Comparison of ENCODE assay signal across 1 cellular context in the genomic region with DNA sequence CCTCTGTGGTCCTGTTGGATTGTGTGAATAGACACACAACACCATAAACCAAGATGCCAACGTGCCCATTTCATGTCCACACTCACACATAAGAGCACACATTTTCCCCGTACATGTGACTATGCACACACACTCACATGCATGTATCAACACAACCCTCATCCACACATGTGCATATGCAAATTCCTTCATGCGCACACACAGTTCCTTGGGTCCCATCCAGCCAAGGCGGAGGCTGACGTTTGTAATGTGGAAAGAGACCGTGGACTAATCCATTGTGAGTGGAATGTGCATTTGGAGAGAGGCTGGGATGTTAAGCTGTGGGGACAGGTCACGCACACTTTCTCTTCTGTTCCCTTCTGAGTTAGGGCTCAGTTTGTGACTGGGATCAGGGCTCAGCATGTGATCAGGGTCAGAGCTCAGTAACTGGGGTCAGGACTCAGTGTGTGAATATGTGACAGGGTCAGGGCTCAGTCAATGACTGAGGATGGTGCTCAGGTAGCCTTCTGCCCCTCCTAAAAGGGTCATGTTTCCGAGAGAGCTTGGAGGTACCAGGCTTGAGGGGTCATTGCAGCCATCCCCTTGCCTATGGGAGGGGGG.
A peak's percentile ranks its signal among the peaks of the same experiment; 100 is the strongest.
TF ChIP-seq lines count a peak whose summit lies in the region.

No MANE protein-coding gene starts in this region.

TF ChIP-seq in HepG2, 621 proteins besides CTCF, POLR2A, EP300 and RAD21 (continued from another document and continues in another):
- TF ChIP-seq TP53 (CRISPR knock-in tag; conservative IDR thresholded peaks at IDR 0.05) (no peak), SMARCE1 (IDR thresholded peaks at IDR 0.05; ENCODE audit: borderline replicate concordance) (no peak), KAT8 (CRISPR knock-in tag; IDR thresholded peaks at IDR 0.05) (no peak), KDM6A (CRISPR knock-in tag; IDR thresholded peaks at IDR 0.05; ENCODE audit: low read depth) (no peak), ZIK1 (CRISPR knock-in tag; IDR thresholded peaks at IDR 0.05; ENCODE audit: borderline replicate concordance, low read depth) (no peak), NR2F1 (CRISPR knock-in tag; IDR thresholded peaks at IDR 0.05) (peak in 1 of 2 experiments; percentile 65; a peak in 1 of 4 replicates), SSRP1 (CRISPR knock-in tag; IDR thresholded peaks at IDR 0.05) (peak; percentile 34; the same call in 1 of the 2 replicates), KDM5B (CRISPR knock-in tag; IDR thresholded peaks at IDR 0.05; ENCODE audit: borderline replicate concordance) (no peak), ZNF3 (CRISPR knock-in tag; IDR thresholded peaks at IDR 0.05) (no peak), FOXC1 (CRISPR knock-in tag; IDR thresholded peaks at IDR 0.05; ENCODE audit: borderline replicate concordance) (0 out of 2 replicates have a peak, but pooled peaks have one; percentile 57), ATF7 (IDR thresholded peaks at IDR 0.05) (no peak), ATF7 (CRISPR knock-in tag; IDR thresholded peaks at IDR 0.05) (no peak; the same call in 1 of the 2 replicates), CHD4 (IDR thresholded peaks at IDR 0.05; ENCODE audit: borderline replicate concordance, low read length) (peak; percentile 83), PHF20 (CRISPR knock-in tag; IDR thresholded peaks at IDR 0.05) (no peak), ZNF616 (CRISPR knock-in tag; IDR thresholded peaks at IDR 0.05; ENCODE audit: low read depth) (peak; percentile 54; the same call in 1 of the 2 replicates), ZNF251 (CRISPR knock-in tag; IDR thresholded peaks at IDR 0.05) (no peak), CCAR2 (optimal IDR thresholded peaks at IDR 0.05; ENCODE audit: low read depth, low read length) (peak; percentile 88), RCOR2 (CRISPR knock-in tag; IDR thresholded peaks at IDR 0.05) (0 out of 2 replicates have a peak, but pooled peaks have one; percentile 32), HOXA5 (CRISPR knock-in tag; IDR thresholded peaks at IDR 0.05) (no peak), NR2F6 (IDR thresholded peaks at IDR 0.05) (peak; percentile 90), NR2F6 (CRISPR knock-in tag; IDR thresholded peaks at IDR 0.05) (peak; percentile 89), MTF2 (CRISPR knock-in tag; IDR thresholded peaks at IDR 0.05; ENCODE audit: borderline replicate concordance) (0 out of 2 replicates have a peak, but pooled peaks have one; percentile 76), HDAC1 (CRISPR knock-in tag; IDR thresholded peaks at IDR 0.05) (peak; percentile 6; the same call in 1 of the 2 replicates), REL (CRISPR knock-in tag; conservative IDR thresholded peaks at IDR 0.05) (0 out of 2 replicates have a peak, but pooled peaks have one; percentile 43), ZNF431 (CRISPR knock-in tag; IDR thresholded peaks at IDR 0.05; ENCODE audit: borderline replicate concordance, low read depth) (no peak; the same call in 1 of the 2 replicates), ZMYM3 (CRISPR knock-in tag; IDR thresholded peaks at IDR 0.05) (peak; percentile 86), ZNF644 (CRISPR knock-in tag; IDR thresholded peaks at IDR 0.05; ENCODE audit: low read depth) (0 out of 2 replicates have a peak, but pooled peaks have one; percentile 8), NFKB2 (CRISPR knock-in tag; IDR thresholded peaks at IDR 0.05; ENCODE audit: borderline replicate concordance) (no peak), PITX1 (CRISPR knock-in tag; IDR thresholded peaks at IDR 0.05) (peak; percentile 51), RARA (CRISPR knock-in tag; IDR thresholded peaks at IDR 0.05) (peak; percentile 49; the same call in 1 of the 2 replicates), ZNF550 (CRISPR knock-in tag; IDR thresholded peaks at IDR 0.05; ENCODE audit: borderline replicate concordance) (0 out of 2 replicates have a peak, but pooled peaks have one; percentile 17), ZBTB42 (CRISPR knock-in tag; IDR thresholded peaks at IDR 0.05) (0 out of 2 replicates have a peak, but pooled peaks have one; percentile 20), TARDBP (CRISPR knock-in tag; IDR thresholded peaks at IDR 0.05) (no peak), ZNF207 (IDR thresholded peaks at IDR 0.05; ENCODE audit: borderline replicate concordance) (no peak), GATAD1 (CRISPR knock-in tag; IDR thresholded peaks at IDR 0.05) (0 out of 2 replicates have a peak, but pooled peaks have one; percentile 3)
- TF ChIP-seq, protein P1, sequence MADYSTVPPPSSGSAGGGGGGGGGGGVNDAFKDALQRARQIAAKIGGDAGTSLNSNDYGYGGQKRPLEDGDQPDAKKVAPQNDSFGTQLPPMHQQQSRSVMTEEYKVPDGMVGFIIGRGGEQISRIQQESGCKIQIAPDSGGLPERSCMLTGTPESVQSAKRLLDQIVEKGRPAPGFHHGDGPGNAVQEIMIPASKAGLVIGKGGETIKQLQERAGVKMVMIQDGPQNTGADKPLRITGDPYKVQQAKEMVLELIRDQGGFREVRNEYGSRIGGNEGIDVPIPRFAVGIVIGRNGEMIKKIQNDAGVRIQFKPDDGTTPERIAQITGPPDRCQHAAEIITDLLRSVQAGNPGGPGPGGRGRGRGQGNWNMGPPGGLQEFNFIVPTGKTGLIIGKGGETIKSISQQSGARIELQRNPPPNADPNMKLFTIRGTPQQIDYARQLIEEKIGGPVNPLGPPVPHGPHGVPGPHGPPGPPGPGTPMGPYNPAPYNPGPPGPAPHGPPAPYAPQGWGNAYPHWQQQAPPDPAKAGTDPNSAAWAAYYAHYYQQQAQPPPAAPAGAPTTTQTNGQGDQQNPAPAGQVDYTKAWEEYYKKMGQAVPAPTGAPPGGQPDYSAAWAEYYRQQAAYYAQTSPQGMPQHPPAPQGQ (CRISPR knock-in tag; IDR thresholded peaks at IDR 0.05; ENCODE audit: borderline replicate concordance), result 0 out of 2 replicates have a peak, but pooled peaks have one; percentile 18
- TF ChIP-seq, protein P2, sequence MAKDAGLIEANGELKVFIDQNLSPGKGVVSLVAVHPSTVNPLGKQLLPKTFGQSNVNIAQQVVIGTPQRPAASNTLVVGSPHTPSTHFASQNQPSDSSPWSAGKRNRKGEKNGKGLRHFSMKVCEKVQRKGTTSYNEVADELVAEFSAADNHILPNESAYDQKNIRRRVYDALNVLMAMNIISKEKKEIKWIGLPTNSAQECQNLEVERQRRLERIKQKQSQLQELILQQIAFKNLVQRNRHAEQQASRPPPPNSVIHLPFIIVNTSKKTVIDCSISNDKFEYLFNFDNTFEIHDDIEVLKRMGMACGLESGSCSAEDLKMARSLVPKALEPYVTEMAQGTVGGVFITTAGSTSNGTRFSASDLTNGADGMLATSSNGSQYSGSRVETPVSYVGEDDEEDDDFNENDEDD (CRISPR knock-in tag; IDR thresholded peaks at IDR 0.05; ENCODE audit: borderline replicate concordance), result 0 out of 2 replicates have a peak, but pooled peaks have one; percentile 28
- TF ChIP-seq, protein P3, sequence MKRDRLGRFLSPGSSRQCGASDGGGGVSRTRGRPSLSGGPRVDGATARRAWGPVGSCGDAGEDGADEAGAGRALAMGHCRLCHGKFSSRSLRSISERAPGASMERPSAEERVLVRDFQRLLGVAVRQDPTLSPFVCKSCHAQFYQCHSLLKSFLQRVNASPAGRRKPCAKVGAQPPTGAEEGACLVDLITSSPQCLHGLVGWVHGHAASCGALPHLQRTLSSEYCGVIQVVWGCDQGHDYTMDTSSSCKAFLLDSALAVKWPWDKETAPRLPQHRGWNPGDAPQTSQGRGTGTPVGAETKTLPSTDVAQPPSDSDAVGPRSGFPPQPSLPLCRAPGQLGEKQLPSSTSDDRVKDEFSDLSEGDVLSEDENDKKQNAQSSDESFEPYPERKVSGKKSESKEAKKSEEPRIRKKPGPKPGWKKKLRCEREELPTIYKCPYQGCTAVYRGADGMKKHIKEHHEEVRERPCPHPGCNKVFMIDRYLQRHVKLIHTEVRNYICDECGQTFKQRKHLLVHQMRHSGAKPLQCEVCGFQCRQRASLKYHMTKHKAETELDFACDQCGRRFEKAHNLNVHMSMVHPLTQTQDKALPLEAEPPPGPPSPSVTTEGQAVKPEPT (CRISPR knock-in tag; IDR thresholded peaks at IDR 0.05; ENCODE audit: low read depth), result 0 out of 2 replicates have a peak, but pooled peaks have one; percentile 6
- TF ChIP-seq, protein P4, sequence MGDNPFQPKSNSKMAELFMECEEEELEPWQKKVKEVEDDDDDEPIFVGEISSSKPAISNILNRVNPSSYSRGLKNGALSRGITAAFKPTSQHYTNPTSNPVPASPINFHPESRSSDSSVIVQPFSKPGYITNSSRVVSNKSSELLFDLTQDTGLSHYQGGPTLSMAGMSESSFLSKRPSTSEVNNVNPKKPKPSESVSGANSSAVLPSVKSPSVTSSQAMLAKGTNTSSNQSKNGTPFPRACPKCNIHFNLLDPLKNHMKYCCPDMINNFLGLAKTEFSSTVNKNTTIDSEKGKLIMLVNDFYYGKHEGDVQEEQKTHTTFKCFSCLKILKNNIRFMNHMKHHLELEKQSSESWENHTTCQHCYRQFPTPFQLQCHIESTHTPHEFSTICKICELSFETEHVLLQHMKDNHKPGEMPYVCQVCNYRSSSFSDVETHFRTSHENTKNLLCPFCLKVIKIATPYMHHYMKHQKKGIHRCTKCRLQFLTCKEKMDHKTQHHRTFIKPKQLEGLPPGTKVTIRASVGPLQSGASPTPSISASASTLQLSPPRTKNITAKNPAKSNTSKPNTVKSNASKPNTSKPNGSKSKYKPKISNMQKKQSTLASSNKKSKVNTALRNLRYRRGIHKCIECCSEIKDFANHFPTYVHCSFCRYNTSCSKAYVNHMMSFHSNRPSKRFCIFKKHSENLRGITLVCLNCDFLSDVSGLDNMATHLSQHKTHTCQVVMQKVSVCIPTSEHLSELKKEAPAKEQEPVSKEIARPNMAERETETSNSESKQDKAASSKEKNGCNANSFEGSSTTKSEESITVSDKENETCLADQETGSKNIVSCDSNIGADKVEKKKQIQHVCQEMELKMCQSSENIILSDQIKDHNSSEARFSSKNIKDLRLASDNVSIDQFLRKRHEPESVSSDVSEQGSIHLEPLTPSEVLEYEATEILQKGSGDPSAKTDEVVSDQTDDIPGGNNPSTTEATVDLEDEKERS (CRISPR knock-in tag; IDR thresholded peaks at IDR 0.05), result peak; percentile 82; the same call in 1 of the 2 replicates
- TF ChIP-seq, protein P5, sequence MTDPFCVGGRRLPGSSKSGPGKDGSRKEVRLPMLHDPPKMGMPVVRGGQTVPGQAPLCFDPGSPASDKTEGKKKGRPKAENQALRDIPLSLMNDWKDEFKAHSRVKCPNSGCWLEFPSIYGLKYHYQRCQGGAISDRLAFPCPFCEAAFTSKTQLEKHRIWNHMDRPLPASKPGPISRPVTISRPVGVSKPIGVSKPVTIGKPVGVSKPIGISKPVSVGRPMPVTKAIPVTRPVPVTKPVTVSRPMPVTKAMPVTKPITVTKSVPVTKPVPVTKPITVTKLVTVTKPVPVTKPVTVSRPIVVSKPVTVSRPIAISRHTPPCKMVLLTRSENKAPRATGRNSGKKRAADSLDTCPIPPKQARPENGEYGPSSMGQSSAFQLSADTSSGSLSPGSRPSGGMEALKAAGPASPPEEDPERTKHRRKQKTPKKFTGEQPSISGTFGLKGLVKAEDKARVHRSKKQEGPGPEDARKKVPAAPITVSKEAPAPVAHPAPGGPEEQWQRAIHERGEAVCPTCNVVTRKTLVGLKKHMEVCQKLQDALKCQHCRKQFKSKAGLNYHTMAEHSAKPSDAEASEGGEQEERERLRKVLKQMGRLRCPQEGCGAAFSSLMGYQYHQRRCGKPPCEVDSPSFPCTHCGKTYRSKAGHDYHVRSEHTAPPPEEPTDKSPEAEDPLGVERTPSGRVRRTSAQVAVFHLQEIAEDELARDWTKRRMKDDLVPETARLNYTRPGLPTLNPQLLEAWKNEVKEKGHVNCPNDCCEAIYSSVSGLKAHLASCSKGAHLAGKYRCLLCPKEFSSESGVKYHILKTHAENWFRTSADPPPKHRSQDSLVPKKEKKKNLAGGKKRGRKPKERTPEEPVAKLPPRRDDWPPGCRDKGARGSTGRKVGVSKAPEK (CRISPR knock-in tag; IDR thresholded peaks at IDR 0.05; ENCODE audit: borderline replicate concordance), result 0 out of 2 replicates have a peak, but pooled peaks have one; percentile 83
- TF ChIP-seq, protein P6, sequence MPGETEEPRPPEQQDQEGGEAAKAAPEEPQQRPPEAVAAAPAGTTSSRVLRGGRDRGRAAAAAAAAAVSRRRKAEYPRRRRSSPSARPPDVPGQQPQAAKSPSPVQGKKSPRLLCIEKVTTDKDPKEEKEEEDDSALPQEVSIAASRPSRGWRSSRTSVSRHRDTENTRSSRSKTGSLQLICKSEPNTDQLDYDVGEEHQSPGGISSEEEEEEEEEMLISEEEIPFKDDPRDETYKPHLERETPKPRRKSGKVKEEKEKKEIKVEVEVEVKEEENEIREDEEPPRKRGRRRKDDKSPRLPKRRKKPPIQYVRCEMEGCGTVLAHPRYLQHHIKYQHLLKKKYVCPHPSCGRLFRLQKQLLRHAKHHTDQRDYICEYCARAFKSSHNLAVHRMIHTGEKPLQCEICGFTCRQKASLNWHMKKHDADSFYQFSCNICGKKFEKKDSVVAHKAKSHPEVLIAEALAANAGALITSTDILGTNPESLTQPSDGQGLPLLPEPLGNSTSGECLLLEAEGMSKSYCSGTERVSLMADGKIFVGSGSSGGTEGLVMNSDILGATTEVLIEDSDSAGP (CRISPR knock-in tag; IDR thresholded peaks at IDR 0.05; ENCODE audit: borderline replicate concordance), result no peak
- TF ChIP-seq, protein P7, sequence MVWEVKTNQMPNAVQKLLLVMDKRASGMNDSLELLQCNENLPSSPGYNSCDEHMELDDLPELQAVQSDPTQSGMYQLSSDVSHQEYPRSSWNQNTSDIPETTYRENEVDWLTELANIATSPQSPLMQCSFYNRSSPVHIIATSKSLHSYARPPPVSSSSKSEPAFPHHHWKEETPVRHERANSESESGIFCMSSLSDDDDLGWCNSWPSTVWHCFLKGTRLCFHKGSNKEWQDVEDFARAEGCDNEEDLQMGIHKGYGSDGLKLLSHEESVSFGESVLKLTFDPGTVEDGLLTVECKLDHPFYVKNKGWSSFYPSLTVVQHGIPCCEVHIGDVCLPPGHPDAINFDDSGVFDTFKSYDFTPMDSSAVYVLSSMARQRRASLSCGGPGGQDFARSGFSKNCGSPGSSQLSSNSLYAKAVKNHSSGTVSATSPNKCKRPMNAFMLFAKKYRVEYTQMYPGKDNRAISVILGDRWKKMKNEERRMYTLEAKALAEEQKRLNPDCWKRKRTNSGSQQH (CRISPR knock-in tag; IDR thresholded peaks at IDR 0.05; ENCODE audit: low read depth), result peak; percentile 26
- TF ChIP-seq, protein P8, sequence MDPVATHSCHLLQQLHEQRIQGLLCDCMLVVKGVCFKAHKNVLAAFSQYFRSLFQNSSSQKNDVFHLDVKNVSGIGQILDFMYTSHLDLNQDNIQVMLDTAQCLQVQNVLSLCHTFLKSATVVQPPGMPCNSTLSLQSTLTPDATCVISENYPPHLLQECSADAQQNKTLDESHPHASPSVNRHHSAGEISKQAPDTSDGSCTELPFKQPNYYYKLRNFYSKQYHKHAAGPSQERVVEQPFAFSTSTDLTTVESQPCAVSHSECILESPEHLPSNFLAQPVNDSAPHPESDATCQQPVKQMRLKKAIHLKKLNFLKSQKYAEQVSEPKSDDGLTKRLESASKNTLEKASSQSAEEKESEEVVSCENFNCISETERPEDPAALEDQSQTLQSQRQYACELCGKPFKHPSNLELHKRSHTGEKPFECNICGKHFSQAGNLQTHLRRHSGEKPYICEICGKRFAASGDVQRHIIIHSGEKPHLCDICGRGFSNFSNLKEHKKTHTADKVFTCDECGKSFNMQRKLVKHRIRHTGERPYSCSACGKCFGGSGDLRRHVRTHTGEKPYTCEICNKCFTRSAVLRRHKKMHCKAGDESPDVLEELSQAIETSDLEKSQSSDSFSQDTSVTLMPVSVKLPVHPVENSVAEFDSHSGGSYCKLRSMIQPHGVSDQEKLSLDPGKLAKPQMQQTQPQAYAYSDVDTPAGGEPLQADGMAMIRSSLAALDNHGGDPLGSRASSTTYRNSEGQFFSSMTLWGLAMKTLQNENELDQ (CRISPR knock-in tag; IDR thresholded peaks at IDR 0.05; ENCODE audit: borderline replicate concordance), result 0 out of 2 replicates have a peak, but pooled peaks have one; percentile 6
